1 cellular context compared by ENCODE assay signal in the genomic region with DNA sequence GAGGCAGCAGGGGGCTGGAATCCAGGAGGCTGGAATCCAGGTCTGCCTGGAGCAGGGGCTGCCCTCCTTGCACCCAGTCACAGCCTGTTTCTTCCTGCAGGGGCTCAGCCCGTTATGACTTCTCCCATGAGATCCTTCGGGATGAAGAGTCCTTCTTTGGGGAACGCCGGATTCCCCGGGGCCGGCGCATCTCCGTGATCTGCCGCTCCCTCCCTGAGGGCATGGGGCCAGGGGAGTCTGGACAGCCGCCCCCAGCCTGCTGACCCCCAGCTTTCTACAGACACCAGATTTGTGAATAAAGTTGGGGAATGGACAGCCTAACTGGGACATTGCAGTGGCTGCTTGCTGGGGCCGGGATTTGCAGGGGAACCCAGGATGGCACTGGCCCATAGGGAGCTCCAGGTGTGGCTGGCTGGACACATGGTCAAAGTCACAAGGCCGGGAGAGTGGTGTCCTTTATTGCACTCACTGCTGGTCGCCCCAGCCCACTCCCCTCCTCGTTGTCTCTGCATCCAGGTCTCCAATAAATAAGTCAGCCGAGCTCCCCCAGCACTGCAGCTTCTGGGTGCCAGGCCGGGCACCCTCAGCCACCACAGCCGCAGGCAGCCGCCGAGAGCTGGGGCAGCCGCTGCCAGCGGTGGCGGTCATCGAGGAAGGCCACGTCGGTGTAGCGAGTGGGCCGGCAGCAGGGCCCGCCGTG.
TF ChIP-seq lines count a peak whose summit lies in the region.

No MANE protein-coding gene starts in this region.

TF ChIP-seq in IMR-90, 13 proteins besides CTCF, POLR2A, EP300 and RAD21:
- TF ChIP-seq BHLHE40 (IDR thresholded peaks at IDR 0.05; ENCODE audit: low read depth, low read length) (no peak), CEBPB (IDR thresholded peaks at IDR 0.05; ENCODE audit: low read depth, low read length) (no peak), MXI1 (IDR thresholded peaks at IDR 0.05; ENCODE audit: borderline replicate concordance, low read depth, low read length) (no peak), FOS (IDR thresholded peaks at IDR 0.05; ENCODE audit: low read depth, low read length) (no peak), SMC3 (IDR thresholded peaks at IDR 0.05; ENCODE audit: low read depth, low read length) (no peak), RCOR1 (IDR thresholded peaks at IDR 0.05; ENCODE audit: insufficient replicate concordance, low read length) (no peak), MAFK (IDR thresholded peaks at IDR 0.05; ENCODE audit: low read depth, low read length) (no peak), NFE2L2 (IDR thresholded peaks at IDR 0.05; ENCODE audit: low read depth, low read length) (no peak), MAZ (IDR thresholded peaks at IDR 0.05; ENCODE audit: borderline replicate concordance, low read depth, low read length) (no peak), RFX5 (IDR thresholded peaks at IDR 0.05; ENCODE audit: low read depth, low read length) (no peak), CHD1 (IDR thresholded peaks at IDR 0.05; ENCODE audit: low read depth, low read length) (no peak)
- TF ChIP-seq, protein P1, sequence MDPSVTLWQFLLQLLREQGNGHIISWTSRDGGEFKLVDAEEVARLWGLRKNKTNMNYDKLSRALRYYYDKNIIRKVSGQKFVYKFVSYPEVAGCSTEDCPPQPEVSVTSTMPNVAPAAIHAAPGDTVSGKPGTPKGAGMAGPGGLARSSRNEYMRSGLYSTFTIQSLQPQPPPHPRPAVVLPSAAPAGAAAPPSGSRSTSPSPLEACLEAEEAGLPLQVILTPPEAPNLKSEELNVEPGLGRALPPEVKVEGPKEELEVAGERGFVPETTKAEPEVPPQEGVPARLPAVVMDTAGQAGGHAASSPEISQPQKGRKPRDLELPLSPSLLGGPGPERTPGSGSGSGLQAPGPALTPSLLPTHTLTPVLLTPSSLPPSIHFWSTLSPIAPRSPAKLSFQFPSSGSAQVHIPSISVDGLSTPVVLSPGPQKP (IDR thresholded peaks at IDR 0.05; ENCODE audit: borderline replicate concordance, low read depth, low read length), result no peak
- TF ChIP-seq, protein P2, sequence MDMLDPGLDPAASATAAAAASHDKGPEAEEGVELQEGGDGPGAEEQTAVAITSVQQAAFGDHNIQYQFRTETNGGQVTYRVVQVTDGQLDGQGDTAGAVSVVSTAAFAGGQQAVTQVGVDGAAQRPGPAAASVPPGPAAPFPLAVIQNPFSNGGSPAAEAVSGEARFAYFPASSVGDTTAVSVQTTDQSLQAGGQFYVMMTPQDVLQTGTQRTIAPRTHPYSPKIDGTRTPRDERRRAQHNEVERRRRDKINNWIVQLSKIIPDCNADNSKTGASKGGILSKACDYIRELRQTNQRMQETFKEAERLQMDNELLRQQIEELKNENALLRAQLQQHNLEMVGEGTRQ (IDR thresholded peaks at IDR 0.05; ENCODE audit: low read depth, low read length), result no peak
